In genomic region chr6:127118505-127119360, GRCh38 we compare ENCODE assay signal across 9 cellular contexts. TPM values are rescaled to one million over a fixed set of nuclear protein-coding genes. Genes with fewer than 3 reads are reported as not detected.
DNase-seq lines count a peak whose midpoint lies in the region; ATAC-seq, FAIRE-seq and TF ChIP-seq lines count a peak whose summit lies in the region.
"Had no signal": no experiment of that assay in that cellular context is flagged by ENCODE, and none has a peak within 500 bp of the region (broad histone marks: within the 10 kb centered on the region; RNA-seq: fewer than 3 reads in every experiment).

Gene RSPO3 (plus strand): TSS chr6:127118671. CDS start chr6:127119193, 522 bp downstream.

- no peak within 1 kb of the TSS for H2BK5ac ChIP-seq in H1 (ENCODE audit: low read depth, low read length)

- H4K91ac ChIP-seq in H1 (replicated peaks; ENCODE audit: insufficient read length, low read length): no peak within 1 kb of the TSS

- H3K4ac ChIP-seq in H1 (replicated peaks; ENCODE audit: insufficient read length, low read depth, low read length): no peak within 1 kb of the TSS

- no peak within 1 kb of the TSS for H2BK20ac ChIP-seq in H1 (ENCODE audit: low read length)

- H2BK15ac ChIP-seq in H1 (ENCODE audit: low read length): no peak within 1 kb of the TSS

- H3K4me2 ChIP-seq in H1 (ENCODE audit: insufficient read depth in 1 of 2, low read depth in 2 of 2, low read length in 2 of 2): peak within 1 kb of the TSS; percentile 81 to 98

- H3K79me2 ChIP-seq in H1 (ENCODE audit: control insufficient read depth in 1 of 2, insufficient read depth in 2 of 2, low read length in 2 of 2): no peaks in the 10 kb centered on the region

- no peak within 1 kb of the TSS for H3K18ac ChIP-seq in H1 (ENCODE audit: extremely low read depth, low read length)

- no peak within 1 kb of the TSS for H3K56ac ChIP-seq in H1 (replicated peaks; ENCODE audit: insufficient read length, low read depth, low read length)

- H2BK12ac ChIP-seq in H1 (ENCODE audit: low read depth, low read length): no peak within 1 kb of the TSS

- H3K36me3 ChIP-seq in H7 (replicated peaks; ENCODE audit: control insufficient read depth, insufficient read depth, low read length) (no peaks in the 10 kb centered on the region), RWPE2 (ENCODE audit: low read depth) (no peaks in the 10 kb centered on the region), H1 (ENCODE audit: control insufficient read depth in 2 of 4, insufficient read depth in 4 of 4, low read length in 3 of 4) (no peaks in the 10 kb centered on the region), muscle layer of colon (ENCODE audit: insufficient read depth, low read length) (no peaks in the 10 kb centered on the region), uterus (no peaks in the 10 kb centered on the region)

- intact Hi-C loops in uterus (cut with DNase I; ENCODE audit: low total_unique reads): no loop called here

- ATAC-seq in RWPE2 (ENCODE audit: low read depth): peak; percentile 35

- TF ChIP-seq RAD21 in H1 (IDR thresholded peaks at IDR 0.05 in 1 of 2, conservative IDR thresholded peaks at IDR 0.05 in 1 of 2; ENCODE audit: low read depth in 2 of 2, low read length in 2 of 2): no peak

- 1% methylated on average over 38 of the region's 68 CpGs; no CpG with 5 or more reads in 1 of the 2 experiments for WGBS in H1 (ENCODE audit: extremely low coverage in 1 of 2, insufficient coverage in 1 of 2, insufficient read length in 1 of 2, insufficient replicate concordance in 2 of 2, low coverage in 1 of 2, low lambda C conversion rate in 2 of 2, missing lambda C conversion rate in 1 of 2), 2 experiments

- CTCF ChIA-PET in H1 (lab: Charles Lee; ENCODE audit: partially characterized antibody): interaction anchor here (1.6 kb wide), 1 partner anchor 19 kb away, joined by 4 read pairs; no protein-coding TSS in a partner anchor

- H4K5ac ChIP-seq in H1 (ENCODE audit: insufficient read length, low read depth, low read length): no peak within 1 kb of the TSS

- no peak within 1 kb of the TSS for H4K8ac ChIP-seq in H1 (ENCODE audit: extremely low read depth, insufficient read depth, low read length)

- H3K9me3 ChIP-seq in RWPE2 (ENCODE audit: severe bottlenecking): no peaks in the 10 kb centered on the region
- H3K9me3 ChIP-seq in H1 (ENCODE audit: insufficient read depth in 2 of 2, low read depth in 1 of 2, low read length in 1 of 2): no peaks in the 10 kb centered on the region
- no peaks in the 10 kb centered on the region for H3K9me3 ChIP-seq in muscle layer of colon (ENCODE audit: low read length)
- H3K9me3 ChIP-seq in uterus: no peaks in the 10 kb centered on the region

- H3K23ac ChIP-seq in H1 (ENCODE audit: insufficient read length): no peak within 1 kb of the TSS

- peaks cover 6 to 12% of the 10 kb centered on the region in 2 experiments for H4K20me1 ChIP-seq in H1 (replicated peaks in 1 of 2; ENCODE audit: control insufficient read depth in 1 of 2, insufficient read depth in 2 of 2, low read length in 2 of 2)

- no peak within 1 kb of the TSS for H3K14ac ChIP-seq in H1 (ENCODE audit: insufficient read length)

- no peak for TF ChIP-seq EP300 in H1 (IDR thresholded peaks at IDR 0.05; ENCODE audit: borderline replicate concordance in 1 of 2, low read depth in 2 of 2, low read length in 2 of 2)

- TF ChIP-seq CTCF in RWPE2 (IDR thresholded peaks at IDR 0.05; ENCODE audit: poor library complexity, severe bottlenecking) (no peak), H1 (IDR thresholded peaks at IDR 0.05; ENCODE audit: control extremely low read depth in 1 of 3, insufficient read depth in 1 of 3, low read depth in 1 of 3, low read length in 3 of 3) (no peak), uterus (IDR thresholded peaks at IDR 0.05) (no peak)

- no peak within 1 kb of the TSS for H2AK5ac ChIP-seq in H1 (ENCODE audit: low read depth, low read length)

- peak; percentile 54 for DNase-seq in DMS 273 (lab: John Stamatoyannopoulos, UW; ENCODE audit: unreplicated experiment)
- no peak for DNase-seq in DMS 273 treated with DMSO at 0.1 percent for 48 hours (lab: John Stamatoyannopoulos, UW)
- DNase-seq in H7: no peak
- no peak for DNase-seq in RWPE2 (ENCODE audit: low spot score)
- DNase-seq in H1 (ENCODE audit: low read depth in 1 of 2, low spot score in 2 of 2): peak in 1 of 2 experiments; percentile 79
- DNase-seq in uterus: peak; percentile 65 to 69
- DNase-seq in activated effector memory CD4-positive, alpha-beta T cell treated with Interleukin-2 at 50 U/mL for 16 hours: no peak

- H3K4me1 ChIP-seq in RWPE2 (ENCODE audit: insufficient read depth, poor library complexity, severe bottlenecking) (no peaks in the 10 kb centered on the region), H1 (replicated peaks in 1 of 4; ENCODE audit: control insufficient read depth in 3 of 4, insufficient read depth in 4 of 4, low read length in 3 of 4) (peaks cover 0 to 16% (median 12%) of the 10 kb centered on the region in 4 experiments; a peak in 6 of 7 replicates), muscle layer of colon (ENCODE audit: insufficient read depth, low read length) (peaks cover 19% of the 10 kb centered on the region), uterus (no peaks in the 10 kb centered on the region)

- H2AFZ ChIP-seq in H1 (ENCODE audit: low read length): 0 out of 2 replicates have a peak within 1 kb of the TSS, but pooled peaks have one; percentile 31

- no peak for FAIRE-seq in H1 (lab: Jason Lieb, UNC)
- FAIRE-seq: A204.1 had no signal

- POLR2A ChIA-PET in H1 (lab: Charles Lee; ENCODE audit: partially characterized antibody): no interaction called here

- no peak within 1 kb of the TSS for H2BK120ac ChIP-seq in H1 (replicated peaks; ENCODE audit: low read depth, low read length)

- peak within 1 kb of the TSS; percentile 59 for H3K4me3 ChIP-seq in H7 (ENCODE audit: insufficient read depth, low read depth, low read length)
- H3K4me3 ChIP-seq in RWPE2 (ENCODE audit: severe bottlenecking): peak within 1 kb of the TSS; percentile 27
- peak within 1 kb of the TSS; percentile 61 to 77 (median 70) for H3K4me3 ChIP-seq in H1 (ENCODE audit: extremely low read depth in 1 of 4, insufficient read depth in 2 of 4, low read depth in 3 of 4, low read length in 4 of 4)
- peak within 1 kb of the TSS; percentile 70 to 73 for H3K4me3 ChIP-seq in muscle layer of colon (ENCODE audit: low read depth in 1 of 2, low read length in 2 of 2)
- H3K4me3 ChIP-seq in uterus: peak within 1 kb of the TSS; percentile 50 to 61

- H3K23me2 ChIP-seq in H1 (ENCODE audit: low read depth, low read length): peaks cover 14% of the 10 kb centered on the region; the same call in 1 of the 2 replicates

- TF ChIP-seq POLR2A in H1 (IDR thresholded peaks at IDR 0.05; ENCODE audit: control extremely low read depth in 1 of 2, low read depth in 2 of 2, low read length in 2 of 2) (no peak), uterus (IDR thresholded peaks at IDR 0.05) (peak in 1 of 2 donors; percentile 36)

- no peaks in the 10 kb centered on the region for H3K79me1 ChIP-seq in H1 (ENCODE audit: low read depth, low read length)

- H3K9ac ChIP-seq in H1 (replicated peaks in 1 of 4; ENCODE audit: extremely low read depth in 1 of 4, low read depth in 3 of 4, low read length in 3 of 4) (no peak within 1 kb of the TSS; a peak in 1 of 7 replicates), muscle layer of colon (ENCODE audit: low read length) (no peak within 1 kb of the TSS)

- H3K27me3 ChIP-seq in H7 (ENCODE audit: control insufficient read depth, insufficient read depth, low read length) (peaks cover 56% of the 10 kb centered on the region), RWPE2 (ENCODE audit: insufficient read depth, poor library complexity, severe bottlenecking) (peaks cover 92% of the 10 kb centered on the region), H1 (replicated peaks in 1 of 4; ENCODE audit: control insufficient read depth in 3 of 4, extremely low read depth in 1 of 4, insufficient read depth in 3 of 4, low read length in 3 of 4) (peaks cover 29 to 49% (median 42%) of the 10 kb centered on the region in 4 experiments), muscle layer of colon (ENCODE audit: control insufficient read depth in 1 of 2, insufficient read depth in 2 of 2, low read length in 2 of 2) (peaks cover 5 to 25% of the 10 kb centered on the region in 2 donors), uterus (no peaks in the 10 kb centered on the region)

- no peak within 1 kb of the TSS for H3K27ac ChIP-seq in RWPE2 (ENCODE audit: poor library complexity, severe bottlenecking)
- no peak within 1 kb of the TSS for H3K27ac ChIP-seq in H1 (ENCODE audit: low read depth, low read length)
- peak within 1 kb of the TSS; percentile 17 for H3K27ac ChIP-seq in muscle layer of colon (ENCODE audit: low read depth, low read length)
- peak within 1 kb of the TSS; percentile 91 to 95 for H3K27ac ChIP-seq in uterus

TF ChIP-seq in H1, 55 proteins besides CTCF, POLR2A, EP300 and RAD21:
- no peak for TF ChIP-seq KDM5A (IDR thresholded peaks at IDR 0.05; ENCODE audit: low read length)
- no peak for TF ChIP-seq TAF1 (IDR thresholded peaks at IDR 0.05; ENCODE audit: low read depth, low read length)
- no peak for TF ChIP-seq KDM1A (IDR thresholded peaks at IDR 0.05; ENCODE audit: borderline replicate concordance, low read length)
- TF ChIP-seq RBBP5 (IDR thresholded peaks at IDR 0.05; ENCODE audit: borderline replicate concordance, low read depth, low read length): peak; percentile 40; the same call in 1 of the 2 replicates
- TF ChIP-seq CHD2 (IDR thresholded peaks at IDR 0.05; ENCODE audit: low read length): no peak
- TF ChIP-seq KDM4A (IDR thresholded peaks at IDR 0.05; ENCODE audit: low read depth, low read length, severe bottlenecking): peak; percentile 20
- TF ChIP-seq SIN3A (conservative IDR thresholded peaks at IDR 0.05 in 1 of 2, IDR thresholded peaks at IDR 0.05 in 1 of 2; ENCODE audit: low read depth in 1 of 2, low read length in 2 of 2): 0 out of 4 replicates have a peak, but pooled peaks of 1 of the 2 experiments have one; percentile 28
TF ChIP-seq in H1: peak in this region for 3.

RNA-seq across cellular contexts. Expression of gene RSPO3, which starts in this region (rescaled TPM):
- total RNA-seq in H7 (2014; rRNA removed; shearing (Covaris generic)): not detected in 2 replicates
- total RNA-seq in H1 (2021; fragmentation: NEBNext Ultra II Directional; extraction: Animal tissue kit (Norgen Biotek cat#: 25700)): not detected in 2 replicates
- polyA plus RNA-seq in H1 (2011; rRNA removed): 0.02 TPM in 1 of 2 replicates, not detected in the other
- polyA plus RNA-seq in H1 (2011; cell fraction: cytosol; rRNA removed): not detected
- polyA plus RNA-seq in H1 (2011; cell fraction: nucleus; rRNA removed): 0.04 TPM
- 0.08 to 0.40 TPM (median 0.29 TPM) in 4 replicates for polyA plus RNA-seq in H1 (2012, experiment 1 of 2)
- not detected for polyA plus RNA-seq in H1 (2012, experiment 2 of 2)
- 0.06 TPM for polyA plus RNA-seq in H1 (2013, experiment 1 of 2)
- 0.13 TPM for polyA plus RNA-seq in H1 (2013, experiment 2 of 2)
- polyA minus RNA-seq in H1 (2011; rRNA and poly(A)+ RNA removed): not detected in 2 replicates
- polyA minus RNA-seq in H1 (2011; cell fraction: cytosol; rRNA and poly(A)+ RNA removed): not detected
- 1.6 TPM for polyA minus RNA-seq in H1 (2011; cell fraction: nucleus; rRNA and poly(A)+ RNA removed)
- 10 to 100 TPM; 23.5 to 70.6 (median 45.0) TPM for total RNA-seq in uterus

Comparison
In these comparisons a context has a peak if more than half of its experiments do, and no peak if none do; other contexts are left out.
1. RNA of gene RSPO3 (total RNA-seq): 23.5 to 70.6 TPM in uterus; not detected in H1 and not detected in H7; every median in the first group is over 10 times any median in the second.
2. DNase-seq: peak in DMS 273 (single experiment) and uterus (2 of 2); none in DMS 273 treated with DMSO at 0.1 percent for 48 hours (single experiment), H7 (single experiment), RWPE2 (single experiment) and activated effector memory CD4-positive, alpha-beta T cell treated with Interleukin-2 at 50 U/mL for 16 hours (single experiment).
3. H3K27ac ChIP-seq: peak in muscle layer of colon (single experiment) and uterus (2 of 2); none in RWPE2 (single experiment) and H1 (single experiment).
4. Peak in every context shown above with its lines, with median percentiles within 50 percentile points of each other: H3K4me3 ChIP-seq.